ENCODE assay signal across 2 cellular contexts in genomic region chr14:68727315-68728078, GRCh38.
TF ChIP-seq lines count a peak whose summit lies in the region.

No MANE protein-coding gene starts in this region.

TF ChIP-seq in WTC11, 78 proteins besides CTCF, POLR2A, EP300 and RAD21 (continued from another document):
- TF ChIP-seq ZNF121 (CRISPR knock-in tag; IDR thresholded peaks at IDR 0.05) = peak; percentile 74; the same call in 1 of the 2 replicates
- 0 out of 2 replicates have a peak, but pooled peaks have one; percentile 32 for TF ChIP-seq GTF2I (CRISPR knock-in tag; conservative IDR thresholded peaks at IDR 0.05)
- TF ChIP-seq, protein P1, sequence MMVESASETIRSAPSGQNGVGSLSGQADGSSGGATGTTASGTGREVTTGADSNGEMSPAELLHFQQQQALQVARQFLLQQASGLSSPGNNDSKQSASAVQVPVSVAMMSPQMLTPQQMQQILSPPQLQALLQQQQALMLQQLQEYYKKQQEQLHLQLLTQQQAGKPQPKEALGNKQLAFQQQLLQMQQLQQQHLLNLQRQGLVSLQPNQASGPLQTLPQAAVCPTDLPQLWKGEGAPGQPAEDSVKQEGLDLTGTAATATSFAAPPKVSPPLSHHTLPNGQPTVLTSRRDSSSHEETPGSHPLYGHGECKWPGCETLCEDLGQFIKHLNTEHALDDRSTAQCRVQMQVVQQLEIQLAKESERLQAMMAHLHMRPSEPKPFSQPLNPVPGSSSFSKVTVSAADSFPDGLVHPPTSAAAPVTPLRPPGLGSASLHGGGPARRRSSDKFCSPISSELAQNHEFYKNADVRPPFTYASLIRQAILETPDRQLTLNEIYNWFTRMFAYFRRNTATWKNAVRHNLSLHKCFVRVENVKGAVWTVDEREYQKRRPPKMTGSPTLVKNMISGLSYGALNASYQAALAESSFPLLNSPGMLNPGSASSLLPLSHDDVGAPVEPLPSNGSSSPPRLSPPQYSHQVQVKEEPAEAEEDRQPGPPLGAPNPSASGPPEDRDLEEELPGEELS (CRISPR knock-in tag; IDR thresholded peaks at IDR 0.05) = no peak

TF ChIP-seq in SK-N-SH, 30 proteins besides CTCF, POLR2A, EP300 and RAD21 (continued from another document):
- TF ChIP-seq PBX3 (IDR thresholded peaks at IDR 0.05) (no peak), USF2 (IDR thresholded peaks at IDR 0.05; ENCODE audit: borderline replicate concordance, low read depth, low read length) (no peak), FOXM1 (IDR thresholded peaks at IDR 0.05; ENCODE audit: low read depth) (no peak), MXI1 (IDR thresholded peaks at IDR 0.05; ENCODE audit: low read depth, low read length) (no peak), POLR2AphosphoS5 (IDR thresholded peaks at IDR 0.05; ENCODE audit: low read depth, low read length) (no peak), RFX5 (IDR thresholded peaks at IDR 0.05; ENCODE audit: low read length) (no peak), RXRA (IDR thresholded peaks at IDR 0.05; ENCODE audit: borderline replicate concordance, low read depth) (no peak)
- TF ChIP-seq, protein P2, sequence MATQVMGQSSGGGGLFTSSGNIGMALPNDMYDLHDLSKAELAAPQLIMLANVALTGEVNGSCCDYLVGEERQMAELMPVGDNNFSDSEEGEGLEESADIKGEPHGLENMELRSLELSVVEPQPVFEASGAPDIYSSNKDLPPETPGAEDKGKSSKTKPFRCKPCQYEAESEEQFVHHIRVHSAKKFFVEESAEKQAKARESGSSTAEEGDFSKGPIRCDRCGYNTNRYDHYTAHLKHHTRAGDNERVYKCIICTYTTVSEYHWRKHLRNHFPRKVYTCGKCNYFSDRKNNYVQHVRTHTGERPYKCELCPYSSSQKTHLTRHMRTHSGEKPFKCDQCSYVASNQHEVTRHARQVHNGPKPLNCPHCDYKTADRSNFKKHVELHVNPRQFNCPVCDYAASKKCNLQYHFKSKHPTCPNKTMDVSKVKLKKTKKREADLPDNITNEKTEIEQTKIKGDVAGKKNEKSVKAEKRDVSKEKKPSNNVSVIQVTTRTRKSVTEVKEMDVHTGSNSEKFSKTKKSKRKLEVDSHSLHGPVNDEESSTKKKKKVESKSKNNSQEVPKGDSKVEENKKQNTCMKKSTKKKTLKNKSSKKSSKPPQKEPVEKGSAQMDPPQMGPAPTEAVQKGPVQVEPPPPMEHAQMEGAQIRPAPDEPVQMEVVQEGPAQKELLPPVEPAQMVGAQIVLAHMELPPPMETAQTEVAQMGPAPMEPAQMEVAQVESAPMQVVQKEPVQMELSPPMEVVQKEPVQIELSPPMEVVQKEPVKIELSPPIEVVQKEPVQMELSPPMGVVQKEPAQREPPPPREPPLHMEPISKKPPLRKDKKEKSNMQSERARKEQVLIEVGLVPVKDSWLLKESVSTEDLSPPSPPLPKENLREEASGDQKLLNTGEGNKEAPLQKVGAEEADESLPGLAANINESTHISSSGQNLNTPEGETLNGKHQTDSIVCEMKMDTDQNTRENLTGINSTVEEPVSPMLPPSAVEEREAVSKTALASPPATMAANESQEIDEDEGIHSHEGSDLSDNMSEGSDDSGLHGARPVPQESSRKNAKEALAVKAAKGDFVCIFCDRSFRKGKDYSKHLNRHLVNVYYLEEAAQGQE (IDR thresholded peaks at IDR 0.05; ENCODE audit: low read depth, low read length) = no peak
